14 cellular contexts compared by ENCODE assay signal in the genomic region with DNA sequence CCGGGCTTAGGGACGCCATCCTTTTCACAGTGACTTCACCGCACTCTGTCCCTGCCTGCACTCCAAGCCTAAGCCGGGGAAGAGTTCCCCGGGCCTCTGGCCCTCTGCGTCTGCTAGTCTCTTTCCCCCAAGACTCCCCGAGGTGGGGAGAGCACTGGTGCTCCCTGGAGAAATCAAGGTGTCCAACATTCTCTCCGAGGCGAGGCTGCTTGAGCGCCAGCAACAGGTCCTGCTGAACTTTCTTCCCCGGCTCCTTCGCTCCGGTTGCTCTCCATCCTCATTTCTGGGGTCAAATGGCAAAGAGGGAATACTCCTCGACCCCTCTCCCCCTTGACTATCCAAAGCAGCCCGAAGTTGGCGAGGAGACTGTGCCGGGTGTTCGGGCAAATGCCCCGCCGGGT. TPM values are rescaled to one million over a fixed set of nuclear protein-coding genes. Genes with fewer than 3 reads are reported as not detected.
DNase-seq lines count a peak whose midpoint lies in the region; ATAC-seq and TF ChIP-seq lines count a peak whose summit lies in the region.
"Had no signal": no experiment of that assay in that cellular context is flagged by ENCODE, and none has a peak within 500 bp of the region (broad histone marks: within the 10 kb centered on the region; RNA-seq: fewer than 3 reads in every experiment).

No MANE protein-coding gene starts in this region.

- H3K4me1 Mint-ChIP-seq in progenitor cell of endocrine pancreas (ENCODE audit: low read depth), result peaks cover 17% of the 10 kb centered on the region

- no peaks in the 10 kb centered on the region for H3K36me3 Mint-ChIP-seq in progenitor cell of endocrine pancreas (ENCODE audit: insufficient read depth)

- ATAC-seq in HG03439 (IDR thresholded peaks at IDR 0.05; ENCODE audit: unreplicated experiment) (no peak), HG02678 (IDR thresholded peaks at IDR 0.05; ENCODE audit: unreplicated experiment) (no peak)
- ATAC-seq: activated CD4-positive, CD25-positive, alpha-beta regulatory T cell treated with anti-CD3 and anti-CD28 coated beads, Interleukin-2, amount 50 U/mL, for 24 hours had no signal

- POLR2A ChIA-PET in A673 (lab: Charles Lee; ENCODE audit: low non-redundant PET), result no interaction called here

- peak overlapping the region; percentile 25 for H3K4me3 Mint-ChIP-seq in progenitor cell of endocrine pancreas (ENCODE audit: low read depth)

- H3K27me3 ChIP-seq in A673 (replicated peaks; ENCODE audit: insufficient read depth, low read depth, low read length, poor library complexity), result no peaks in the 10 kb centered on the region
- no peaks in the 10 kb centered on the region for H3K27me3 ChIP-seq in adipocyte (replicated peaks; ENCODE audit: control insufficient read depth, insufficient read depth, low read length)
- no peaks in the 10 kb centered on the region for H3K27me3 ChIP-seq in right atrium auricular region

- CTCF ChIA-PET in A673 (lab: Charles Lee), result no interaction called here

- intact Hi-C loops in A673 (cut with micrococcal nuclease; ENCODE audit: unreplicated experiment), result loop anchor here (5.0 kb wide), 2 partner anchors 58 to 333 kb away; no protein-coding TSS in a partner anchor

- peaks cover 65% of the 10 kb centered on the region for H3K27me3 Mint-ChIP-seq in progenitor cell of endocrine pancreas

- H3K9me3 Mint-ChIP-seq in progenitor cell of endocrine pancreas (ENCODE audit: low read depth), result no peaks in the 10 kb centered on the region

- H3K27ac ChIP-seq in A673 (ENCODE audit: low read depth, low read length, poor library complexity, severe bottlenecking), result peak overlapping the region; percentile 87
- peak overlapping the region; percentile 49 to 67 for H3K27ac ChIP-seq in right atrium auricular region

- BruUV-seq in A673 (replicated peaks; lab: Mats Ljungman, UMichigan), result no TSS peak

- H3K9me3 ChIP-seq in A673 (ENCODE audit: low read depth, low read length, poor library complexity, severe bottlenecking) (no peaks in the 10 kb centered on the region), adipocyte (ENCODE audit: control insufficient read depth, low read length) (no peaks in the 10 kb centered on the region), right atrium auricular region (no peaks in the 10 kb centered on the region)
- H3K9me3 ChIP-seq: transverse colon had no signal

- TF ChIP-seq CTCF in A673 (conservative IDR thresholded peaks at IDR 0.05; ENCODE audit: low read depth, low read length) (no peak), right atrium auricular region (IDR thresholded peaks at IDR 0.05) (no peak), progenitor cell of endocrine pancreas (IDR thresholded peaks at IDR 0.05; ENCODE audit: unreplicated experiment) (no peak)

- H3K9ac ChIP-seq in adipocyte (ENCODE audit: low read length), result peak overlapping the region; percentile 90

- peak overlapping the region; percentile 55 for H3K4me3 ChIP-seq in A673 (ENCODE audit: low read depth, low read length, poor library complexity, severe bottlenecking)
- H3K4me3 ChIP-seq in adipocyte (ENCODE audit: low read length), result peak overlapping the region; percentile 83
- H3K4me3 ChIP-seq in right atrium auricular region, result peak overlapping the region in 1 of 2 donors; percentile 54

- DNase-seq in A673 (ENCODE audit: low spot score), result no peak
- DNase-seq in adipocyte (ENCODE audit: low read depth), result no peak
- no peak for DNase-seq in right atrium auricular region (ENCODE audit: low spot score)
- DNase-seq in progenitor cell of endocrine pancreas (ENCODE audit: low spot score, unreplicated experiment), result no peak
- DNase-seq in activated CD8-positive, alpha-beta memory T cell treated with anti-CD3 and anti-CD28 coated beads, Interleukin-2, amount 50 U/mL, for 48 hours, result no peak
- no peak for DNase-seq in DMS79 treated with DMSO at 0.1 percent for 48 hours (lab: John Stamatoyannopoulos, UW)
- DNase-seq: cortex of kidney, foreskin melanocyte, MM.1S, SW 1271, transverse colon had no signal

- no peak overlapping the region for H3K27ac Mint-ChIP-seq in progenitor cell of endocrine pancreas

- H3K36me3 ChIP-seq in A673 (ENCODE audit: insufficient read depth, low read length, poor library complexity, severe bottlenecking) (no peaks in the 10 kb centered on the region), adipocyte (ENCODE audit: control insufficient read depth, insufficient read depth, low read length, severe bottlenecking) (no peaks in the 10 kb centered on the region), right atrium auricular region (no peaks in the 10 kb centered on the region)
- H3K36me3 ChIP-seq: transverse colon had no signal

- H3K4me1 ChIP-seq in A673 (ENCODE audit: insufficient read depth, low read length, poor library complexity, severe bottlenecking) (peaks cover 61% of the 10 kb centered on the region), adipocyte (ENCODE audit: control insufficient read depth, insufficient read depth, low read length) (peaks cover 26% of the 10 kb centered on the region), right atrium auricular region (peaks cover 0 to 33% of the 10 kb centered on the region in 2 donors)

RNA-seq across cellular contexts. Expression of gene NR2F2, which starts 28.9 kb away (rescaled TPM):
- total RNA-seq in A673 (2021) (106 and 138 TPM in 2 replicates), right atrium auricular region (10 to 100 TPM; 25.0 to 26.7 TPM), progenitor cell of endocrine pancreas (40.3 and 48.6 TPM in 2 replicates)
